ENCODE assay signal across 13 cellular contexts in genomic region chr16:87877942-87878507, GRCh38. TPM values are rescaled to one million over a fixed set of nuclear protein-coding genes. Genes with fewer than 3 reads are reported as not detected.
DNase-seq lines count a peak whose midpoint lies in the region; ATAC-seq and TF ChIP-seq lines count a peak whose summit lies in the region.
"Had no signal": no experiment of that assay in that cellular context is flagged by ENCODE, and none has a peak within 500 bp of the region (broad histone marks: within the 10 kb centered on the region; RNA-seq: fewer than 3 reads in every experiment).

No MANE protein-coding gene starts in this region.

- no peak overlapping the region for H3K4me2 ChIP-seq in Karpas-422 (ENCODE audit: low read depth, low read length, poor library complexity, severe bottlenecking)

- DNase-seq in DMS53 (lab: John Stamatoyannopoulos, UW) (peak; percentile 40), DMS53 treated with DMSO at 0.1 percent for 48 hours (lab: John Stamatoyannopoulos, UW; ENCODE audit: unreplicated experiment) (no peak), Karpas-422 (peak; percentile 82), osteocyte (ENCODE audit: extremely low spot score, unreplicated experiment) (no peak), posterior vena cava (ENCODE audit: low spot score) (no peak)
- DNase-seq in activated naive CD8-positive, alpha-beta T cell treated with anti-CD3 and anti-CD28 coated beads, Interleukin-2, amount 10 ng/mL, durations not matched to agents 7 days and 5 days, result no peak
- no peak for DNase-seq in effector CD4-positive, alpha-beta T cell
- DNase-seq: KBM-7, NCI-H526 treated with DMSO at 0.1 percent for 48 hours, ovary had no signal

- no peak overlapping the region for H3K27ac ChIP-seq in Karpas-422 (ENCODE audit: low read length)
- H3K27ac ChIP-seq: epithelial cell of prostate, ovary had no signal

- no peaks in the 10 kb centered on the region for H3K9me2 ChIP-seq in Karpas-422 (replicated peaks; ENCODE audit: insufficient read depth, low read length)

- H3K27me3 Mint-ChIP-seq in activated naive CD8-positive, alpha-beta T cell treated with anti-CD3 and anti-CD28 coated beads, Interleukin-2, amount 10 ng/mL, durations not matched to agents 7 days and 5 days, result peaks cover 13% of the 10 kb centered on the region
- peaks cover 18% of the 10 kb centered on the region for H3K27me3 Mint-ChIP-seq in osteocyte (ENCODE audit: unreplicated experiment)

- no peak overlapping the region for H3K9ac ChIP-seq in Karpas-422 (ENCODE audit: low read length)

- H3K36me3 ChIP-seq in Karpas-422 (ENCODE audit: insufficient read depth, low read length), result no peaks in the 10 kb centered on the region
- H3K36me3 ChIP-seq: ovary had no signal

- no peaks in the 10 kb centered on the region for H3K36me3 Mint-ChIP-seq in activated naive CD8-positive, alpha-beta T cell treated with anti-CD3 and anti-CD28 coated beads, Interleukin-2, amount 10 ng/mL, durations not matched to agents 7 days and 5 days
- no peaks in the 10 kb centered on the region for H3K36me3 Mint-ChIP-seq in osteocyte (ENCODE audit: unreplicated experiment)
- H3K36me3 Mint-ChIP-seq: type B pancreatic cell had no signal

- H3K27ac Mint-ChIP-seq in activated naive CD8-positive, alpha-beta T cell treated with anti-CD3 and anti-CD28 coated beads, Interleukin-2, amount 10 ng/mL, durations not matched to agents 7 days and 5 days, result no peak overlapping the region
- no peak overlapping the region for H3K27ac Mint-ChIP-seq in osteocyte (ENCODE audit: unreplicated experiment)
- H3K27ac Mint-ChIP-seq: type B pancreatic cell had no signal

- POLR2A ChIA-PET in activated naive CD8-positive, alpha-beta T cell treated with anti-CD3 and anti-CD28 coated beads, Interleukin-2, amount 10 ng/mL, durations not matched to agents 7 days and 5 days (lab: Charles Lee), result no interaction called here

- peaks cover 7% of the 10 kb centered on the region for H3K9me3 Mint-ChIP-seq in activated naive CD8-positive, alpha-beta T cell treated with anti-CD3 and anti-CD28 coated beads, Interleukin-2, amount 10 ng/mL, durations not matched to agents 7 days and 5 days
- H3K9me3 Mint-ChIP-seq in osteocyte (ENCODE audit: unreplicated experiment), result no peaks in the 10 kb centered on the region

- peaks cover 20% of the 10 kb centered on the region for H3K4me1 Mint-ChIP-seq in activated naive CD8-positive, alpha-beta T cell treated with anti-CD3 and anti-CD28 coated beads, Interleukin-2, amount 10 ng/mL, durations not matched to agents 7 days and 5 days
- H3K4me1 Mint-ChIP-seq in osteocyte (ENCODE audit: unreplicated experiment), result peaks cover 28% of the 10 kb centered on the region

- H3K9me3 ChIP-seq in Karpas-422 (ENCODE audit: low read length), result no peaks in the 10 kb centered on the region
- H3K9me3 ChIP-seq: ovary had no signal

- H3K4me1 ChIP-seq in Karpas-422 (ENCODE audit: low read length), result peaks cover 8% of the 10 kb centered on the region

- no peak overlapping the region for H3K4me3 Mint-ChIP-seq in activated naive CD8-positive, alpha-beta T cell treated with anti-CD3 and anti-CD28 coated beads, Interleukin-2, amount 10 ng/mL, durations not matched to agents 7 days and 5 days
- no peak overlapping the region for H3K4me3 Mint-ChIP-seq in osteocyte (ENCODE audit: unreplicated experiment)
- H3K4me3 Mint-ChIP-seq: type B pancreatic cell had no signal

- H3K27me3 ChIP-seq in Karpas-422 (ENCODE audit: low read length), result no peaks in the 10 kb centered on the region
- H3K27me3 ChIP-seq: ovary had no signal

- peak; percentile 38 for ATAC-seq in activated naive CD8-positive, alpha-beta T cell treated with anti-CD3 and anti-CD28 coated beads, Interleukin-2, amount 10 ng/mL, durations not matched to agents 7 days and 5 days (ENCODE audit: low read depth)
- ATAC-seq in GM21786 (IDR thresholded peaks at IDR 0.05; ENCODE audit: unreplicated experiment), result no peak

- no peak overlapping the region for H2AFZ ChIP-seq in Karpas-422 (ENCODE audit: low read length)

- H4K20me1 ChIP-seq in Karpas-422 (ENCODE audit: insufficient read depth, low read depth, low read length), result no peaks in the 10 kb centered on the region

- peak; percentile 33 for TF ChIP-seq CTCF in osteocyte (IDR thresholded peaks at IDR 0.05)

- intact Hi-C loops in posterior vena cava (cut with DNase I), result loop anchor here in 1 of 2 donors (5.0 kb wide), 1 partner anchor 36 kb away; no protein-coding TSS in a partner anchor

- H3K4me3 ChIP-seq in Karpas-422 (ENCODE audit: low read length), result no peak overlapping the region
- H3K4me3 ChIP-seq: ovary had no signal

- no peaks in the 10 kb centered on the region for H3K79me2 ChIP-seq in Karpas-422 (ENCODE audit: low read length)

RNA-seq across cellular contexts. Expression of gene SLC7A5, which starts 8.7 kb away (rescaled TPM):
- total RNA-seq in Karpas-422 (2014; rRNA removed; shearing (Covaris generic); ENCODE audit: low replicate concordance), result 163 and 177 TPM in 2 replicates
- total RNA-seq in activated naive CD8-positive, alpha-beta T cell treated with anti-CD3 and anti-CD28 coated beads, Interleukin-2, amount 10 ng/mL, durations not matched to agents 7 days and 5 days, result 10 to 100 TPM; 59.2 to 63.9 TPM
- total RNA-seq in osteocyte (127 and 133 TPM in 2 replicates), posterior vena cava (10 to 100 TPM; 13.6 to 17.7 TPM)

RNA-seq across cellular contexts. Expression of gene CA5A, which starts 58.3 kb away (rescaled TPM):
- not detected in 2 replicates for total RNA-seq in Karpas-422 (2014; rRNA removed; shearing (Covaris generic); ENCODE audit: low replicate concordance)
- not detected for total RNA-seq in activated naive CD8-positive, alpha-beta T cell treated with anti-CD3 and anti-CD28 coated beads, Interleukin-2, amount 10 ng/mL, durations not matched to agents 7 days and 5 days
- not detected in 2 replicates for total RNA-seq in osteocyte
- total RNA-seq in posterior vena cava, result not detected
- total RNA-seq: ovary had no signal

Comparison
In these comparisons a context has a peak if more than half of its experiments do, and no peak if none do; other contexts are left out.
1. DNase-seq: peak in DMS53 (single experiment) and Karpas-422 (single experiment); none in DMS53 treated with DMSO at 0.1 percent for 48 hours (single experiment), activated naive CD8-positive, alpha-beta T cell treated with anti-CD3 and anti-CD28 coated beads, Interleukin-2, amount 10 ng/mL, durations not matched to agents 7 days and 5 days (single experiment), osteocyte (single experiment), effector CD4-positive, alpha-beta T cell (single experiment) and posterior vena cava (single experiment).